Comparison of ENCODE assay signal across 11 cellular contexts in genomic region chr3:172987268-172987667, GRCh38.
DNase-seq lines count a peak whose midpoint lies in the region; ATAC-seq and TF ChIP-seq lines count a peak whose summit lies in the region.
"Had no signal": no experiment of that assay in that cellular context is flagged by ENCODE, and none has a peak within 500 bp of the region (broad histone marks: within the 10 kb centered on the region; RNA-seq: fewer than 3 reads in every experiment).

No MANE protein-coding gene starts in this region.

- H3K27me3 ChIP-seq in Caco-2 (replicated peaks; ENCODE audit: control insufficient read depth, insufficient read depth, low read length) (no peaks in the 10 kb centered on the region), gastroesophageal sphincter (no peaks in the 10 kb centered on the region)

- H3K9me3 ChIP-seq in Caco-2 (no peaks in the 10 kb centered on the region), gastroesophageal sphincter (no peaks in the 10 kb centered on the region)

- no peaks in the 10 kb centered on the region for H3K9me3 Mint-ChIP-seq in Caco-2 (ENCODE audit: unreplicated experiment)
- H3K9me3 Mint-ChIP-seq in activated CD4-positive, alpha-beta T cell treated with anti-CD3 and anti-CD28 coated beads, Interleukin-2, amount 10 ng/mL, durations not matched to agents 24 days and 14 days: no peaks in the 10 kb centered on the region
- H3K9me3 Mint-ChIP-seq: stimulated activated naive CD8-positive, alpha-beta T cell treated with anti-CD3 and anti-CD28 coated beads, Interleukin-15, Interleukin-2, amounts not matched to agents 100 ng/mL and 50 ng/mL, for 24 hours had no signal

- TF ChIP-seq EP300 in gastroesophageal sphincter (IDR thresholded peaks at IDR 0.05): no peak

- H3K36me3 ChIP-seq in Caco-2 (ENCODE audit: control insufficient read depth, insufficient read depth, low read length): no peaks in the 10 kb centered on the region
- H3K36me3 ChIP-seq in gastroesophageal sphincter: no peaks in the 10 kb centered on the region

- H3K36me3 Mint-ChIP-seq in Caco-2 (ENCODE audit: insufficient read depth, unreplicated experiment): no peaks in the 10 kb centered on the region
- H3K36me3 Mint-ChIP-seq in activated CD4-positive, alpha-beta T cell treated with anti-CD3 and anti-CD28 coated beads, Interleukin-2, amount 10 ng/mL, durations not matched to agents 24 days and 14 days (ENCODE audit: low read depth): no peaks in the 10 kb centered on the region

- no peaks in the 10 kb centered on the region for H3K27me3 Mint-ChIP-seq in Caco-2 (ENCODE audit: insufficient read depth, unreplicated experiment)
- H3K27me3 Mint-ChIP-seq in activated CD4-positive, alpha-beta T cell treated with anti-CD3 and anti-CD28 coated beads, Interleukin-2, amount 10 ng/mL, durations not matched to agents 24 days and 14 days: no peaks in the 10 kb centered on the region
- H3K27me3 Mint-ChIP-seq: stimulated activated naive CD8-positive, alpha-beta T cell treated with anti-CD3 and anti-CD28 coated beads, Interleukin-15, Interleukin-2, amounts not matched to agents 100 ng/mL and 50 ng/mL, for 24 hours had no signal

- CTCF ChIA-PET in Caco-2 (lab: Charles Lee): no interaction called here
- CTCF ChIA-PET in HEK293T (lab: Yijun Ruan, JAX): no interaction called here

- H3K27ac ChIP-seq in gastroesophageal sphincter: no peak overlapping the region

- no peak for TF ChIP-seq POLR2A in gastroesophageal sphincter (IDR thresholded peaks at IDR 0.05)

- DNase-seq in Caco-2 (peak in 1 of 2 experiments; percentile 46), HEK293T (ENCODE audit: extremely low spot score) (peak; percentile 32), SK-MEL-5 (ENCODE audit: low read depth, low spot score) (peak; percentile 61), iPS-NIHi11 (ENCODE audit: low spot score) (peak; percentile 39), NCI-H526 treated with DMSO at 0.1 percent for 48 hours (lab: John Stamatoyannopoulos, UW) (no peak)
- no peak for DNase-seq in activated CD4-positive, alpha-beta T cell treated with anti-CD3 and anti-CD28 coated beads, Interleukin-2, amount 10 ng/mL, durations not matched to agents 24 days and 14 days
- DNase-seq: T-helper 9 cell had no signal

- in situ Hi-C loops in SK-MEL-5 (cut with HindIII; ENCODE audit: low pct_unique_long_range_greater_than_20kb, low sequenced_read_pairs): no loop called here

- H3K4me3 Mint-ChIP-seq in Caco-2 (ENCODE audit: unreplicated experiment): no peak overlapping the region
- H3K4me3 Mint-ChIP-seq in activated CD4-positive, alpha-beta T cell treated with anti-CD3 and anti-CD28 coated beads, Interleukin-2, amount 10 ng/mL, durations not matched to agents 24 days and 14 days: no peak overlapping the region
- H3K4me3 Mint-ChIP-seq: stimulated activated naive CD8-positive, alpha-beta T cell treated with anti-CD3 and anti-CD28 coated beads, Interleukin-15, Interleukin-2, amounts not matched to agents 100 ng/mL and 50 ng/mL, for 24 hours had no signal

- ATAC-seq in gastroesophageal sphincter (no peak), GM19455 (IDR thresholded peaks at IDR 0.05; ENCODE audit: unreplicated experiment) (no peak)

- POLR2A ChIA-PET in Caco-2 (lab: Charles Lee): no interaction called here
- POLR2A ChIA-PET in HEK293T (lab: Yijun Ruan, JAX): no interaction called here

- no peak overlapping the region for H3K4me3 ChIP-seq in Caco-2 (ENCODE audit: low read depth, low read length)
- H3K4me3 ChIP-seq in gastroesophageal sphincter: no peak overlapping the region
- H3K4me3 ChIP-seq: lung had no signal

- intact Hi-C loops in Caco-2 (cut with micrococcal nuclease; ENCODE audit: unreplicated experiment): loop anchor here (1.0 to 10.0 kb wide), 5 partner anchors 58 to 578 kb away; no protein-coding TSS in a partner anchor
- intact Hi-C loops in activated CD4-positive, alpha-beta T cell treated with anti-CD3 and anti-CD28 coated beads, Interleukin-2, amount 10 ng/mL, durations not matched to agents 24 days and 14 days (cut with micrococcal nuclease): no loop called here

- H3K4me1 Mint-ChIP-seq in Caco-2 (ENCODE audit: low read depth, unreplicated experiment): no peaks in the 10 kb centered on the region
- no peaks in the 10 kb centered on the region for H3K4me1 Mint-ChIP-seq in activated CD4-positive, alpha-beta T cell treated with anti-CD3 and anti-CD28 coated beads, Interleukin-2, amount 10 ng/mL, durations not matched to agents 24 days and 14 days

- H3K27ac Mint-ChIP-seq in Caco-2 (ENCODE audit: unreplicated experiment): no peak overlapping the region
- H3K27ac Mint-ChIP-seq in activated CD4-positive, alpha-beta T cell treated with anti-CD3 and anti-CD28 coated beads, Interleukin-2, amount 10 ng/mL, durations not matched to agents 24 days and 14 days: no peak overlapping the region
- H3K27ac Mint-ChIP-seq: stimulated activated naive CD8-positive, alpha-beta T cell treated with anti-CD3 and anti-CD28 coated beads, Interleukin-15, Interleukin-2, amounts not matched to agents 100 ng/mL and 50 ng/mL, for 24 hours had no signal

- H3K4me1 ChIP-seq in Caco-2 (no peaks in the 10 kb centered on the region), gastroesophageal sphincter (no peaks in the 10 kb centered on the region)

- peak; percentile 45 to 73 for TF ChIP-seq CTCF in Caco-2 (IDR thresholded peaks at IDR 0.05; ENCODE audit: insufficient read depth in 1 of 2, low read depth in 1 of 2, low read length in 1 of 2, severe bottlenecking in 1 of 2, unreplicated experiment in 1 of 2)
- no peak for TF ChIP-seq CTCF in gastroesophageal sphincter (IDR thresholded peaks at IDR 0.05)

- BruUV-seq in Caco-2 (replicated peaks; lab: Mats Ljungman, UMichigan): no TSS peak

- WGBS in gastroesophageal sphincter (ENCODE audit: low coverage in 1 of 2), 2 donors: 36 to 57% methylated on average over 1 to 2 of the region's 3 CpGs

TF ChIP-seq in HEK293T, 16 proteins besides CTCF, POLR2A, EP300 and RAD21:
- TF ChIP-seq PKNOX1 (IDR thresholded peaks at IDR 0.05) (peak; percentile 45; the same call in 1 of the 2 replicates), FOXK2 (IDR thresholded peaks at IDR 0.05) (no peak)
TF ChIP-seq in HEK293T: peak in this region for 1.

Comparison
In these comparisons a context has a peak if more than half of its experiments do, and no peak if none do; other contexts are left out.
1. DNase-seq: peak in HEK293T (single experiment), SK-MEL-5 (single experiment) and iPS-NIHi11 (single experiment); none in activated CD4-positive, alpha-beta T cell treated with anti-CD3 and anti-CD28 coated beads, Interleukin-2, amount 10 ng/mL, durations not matched to agents 24 days and 14 days (single experiment) and NCI-H526 treated with DMSO at 0.1 percent for 48 hours (single experiment).
2. CTCF ChIP-seq: peak in Caco-2 (2 of 2); none in gastroesophageal sphincter (0 of 4).